Comparison of ENCODE assay signal across 8 cellular contexts in genomic region chr5:150656191-150657132, GRCh38. TPM values are rescaled to one million over a fixed set of nuclear protein-coding genes. Genes with fewer than 3 reads are reported as not detected.
DNase-seq lines count a peak whose midpoint lies in the region; ATAC-seq, FAIRE-seq and TF ChIP-seq lines count a peak whose summit lies in the region.

No MANE protein-coding gene starts in this region.

- no TSS peak for BruUV-seq in MCF 10A (replicated peaks; lab: Mats Ljungman, UMichigan)

- dilution Hi-C loops in keratinocyte (cut with MboI; ENCODE audit: extremely low pct_ligation_motif_present, low sequenced_read_pairs) = no loop called here

- H3K9me3 ChIP-seq in keratinocyte (ENCODE audit: control insufficient read depth, low read depth, low read length) = no peaks in the 10 kb centered on the region

- H3K4me1 Mint-ChIP-seq in MCF 10A (ENCODE audit: insufficient read depth, unreplicated experiment) = peaks cover 14% of the 10 kb centered on the region

- CTCF ChIA-PET in MCF 10A (lab: Yijun Ruan, JAX) = interaction anchor here (0.5 to 13.6 kb wide), 31 partner anchors 9 to 940 kb away, joined by 3 to 429 read pairs (median 4); partner anchors contain the start of genes RBM22, SMIM3 and SYNPO

- H2AFZ ChIP-seq in keratinocyte (ENCODE audit: control insufficient read depth, low read length) = peak overlapping the region; percentile 77

- H3K4me2 ChIP-seq in keratinocyte (ENCODE audit: control insufficient read depth, extremely low read depth, insufficient read depth, low read depth, low read length) = peak overlapping the region; percentile 76

- H3K9ac ChIP-seq in keratinocyte (ENCODE audit: control insufficient read depth, extremely low read depth, insufficient read depth, low read length) = peak overlapping the region; percentile 57

- no peaks in the 10 kb centered on the region for H3K9me1 ChIP-seq in keratinocyte (ENCODE audit: control insufficient read depth, extremely low read depth, insufficient read depth, low read length)

- TF ChIP-seq CTCF in GM12875 (IDR thresholded peaks at IDR 0.05; ENCODE audit: borderline replicate concordance, insufficient read depth, low read depth, low read length) = peak; percentile 79
- peak; percentile 99 for TF ChIP-seq CTCF in MCF 10A (IDR thresholded peaks at IDR 0.05; ENCODE audit: unreplicated experiment)
- TF ChIP-seq CTCF in keratinocyte (optimal IDR thresholded peaks at IDR 0.05 in 1 of 3, IDR thresholded peaks at IDR 0.05 in 1 of 3, conservative IDR thresholded peaks at IDR 0.05 in 1 of 3; ENCODE audit: extremely low read depth in 1 of 3, insufficient read depth in 2 of 3, low read length in 3 of 3) = peak in 2 of 3 experiments; percentile 71 to 76

- peak overlapping the region; percentile 71 for H3K4me3 Mint-ChIP-seq in MCF 10A (ENCODE audit: unreplicated experiment)

- no peak overlapping the region for H3K27ac Mint-ChIP-seq in MCF 10A (ENCODE audit: low read depth, unreplicated experiment)

- H3K4me1 ChIP-seq in keratinocyte (ENCODE audit: control insufficient read depth, extremely low read depth, insufficient read depth, low read length) = no peaks in the 10 kb centered on the region

- H3K36me3 ChIP-seq in keratinocyte (ENCODE audit: control insufficient read depth in 2 of 2, extremely low read depth in 1 of 2, insufficient read depth in 2 of 2, low read length in 2 of 2) = no peaks in the 10 kb centered on the region

- no peak overlapping the region for H3K27ac ChIP-seq in keratinocyte (ENCODE audit: control insufficient read depth, insufficient read depth, low read length)

- H3K27me3 Mint-ChIP-seq in MCF 10A (ENCODE audit: insufficient read depth, unreplicated experiment) = peaks cover 11% of the 10 kb centered on the region

- H3K36me3 Mint-ChIP-seq in MCF 10A (ENCODE audit: insufficient read depth, unreplicated experiment) = peaks cover 1% of the 10 kb centered on the region

- H4K20me1 ChIP-seq in keratinocyte (ENCODE audit: control insufficient read depth, extremely low read depth, insufficient read depth, low read length) = no peaks in the 10 kb centered on the region

- POLR2A ChIA-PET in MCF 10A (lab: Yijun Ruan, JAX) = interaction anchor here (0.6 to 3.5 kb wide), 7 partner anchors 14 to 117 kb away, joined by 3 to 20 read pairs (median 3); no protein-coding TSS in a partner anchor

- DNase-seq in NCI-H1417 (lab: John Stamatoyannopoulos, UW) (peak; percentile 76 to 78 (median 77)), UCSD-AML1 (lab: John Stamatoyannopoulos, UW; ENCODE audit: unreplicated experiment) (peak; percentile 74), MCF 10A (ENCODE audit: unreplicated experiment) (peak; percentile 58), keratinocyte (ENCODE audit: low read depth, low spot score) (no peak), dedifferentiated amniotic fluid mesenchymal stem cell (ENCODE audit: extremely low spot score) (no peak)
- peak; percentile 43 to 56 for DNase-seq in stimulated activated CD4-positive, alpha-beta T cell treated with anti-CD3 and anti-CD28 coated beads, Interleukin-1b, Interleukin-23, amount 100 ng/mL, for 1 hour (ENCODE audit: low read depth in 2 of 2)

- H3K9me3 Mint-ChIP-seq in MCF 10A (ENCODE audit: unreplicated experiment) = no peaks in the 10 kb centered on the region

- H3K4me3 ChIP-seq in GM12875 (ENCODE audit: low read depth, low read length) (peak overlapping the region; percentile 59), keratinocyte (ENCODE audit: control insufficient read depth in 2 of 3, extremely low read depth in 1 of 3, insufficient read depth in 2 of 3, low read depth in 1 of 3, low read length in 3 of 3) (peak overlapping the region; percentile 39 to 62 (median 58))

- peak; percentile 65 for ATAC-seq in HG02610 (IDR thresholded peaks at IDR 0.05; ENCODE audit: unreplicated experiment)

- intact Hi-C loops in MCF 10A (cut with micrococcal nuclease) = loop anchor here (1.0 kb wide), 3 partner anchors 95 to 198 kb away; no protein-coding TSS in a partner anchor

- H3K79me2 ChIP-seq in keratinocyte (ENCODE audit: control insufficient read depth, insufficient read depth, low read length) = no peaks in the 10 kb centered on the region

- FAIRE-seq in keratinocyte (lab: Jason Lieb, UNC) = no peak

- no peaks in the 10 kb centered on the region for H3K27me3 ChIP-seq in keratinocyte (ENCODE audit: control insufficient read depth, extremely low read depth, insufficient read depth, low read length)

RNA-seq across cellular contexts. Expression of gene MYOZ3, which starts 4.6 kb away (rescaled TPM):
- not detected in 2 replicates for total RNA-seq in MCF 10A (2022)
- polyA plus RNA-seq in keratinocyte = 0.03 to 0.05 TPM in 2 of 3 replicates, not detected in the other
- not detected for polyA plus RNA-seq in keratinocyte (2011; ENCODE audit: low read depth)
- 0.02 TPM in 1 of 2 replicates, not detected in the other for polyA plus RNA-seq in keratinocyte (2011; cell fraction: cytosol; rRNA removed)
- 0.06 and 0.21 TPM in 2 replicates for polyA plus RNA-seq in keratinocyte (2011; cell fraction: nucleus; rRNA removed)
- 0.03 and 0.17 TPM in 2 replicates for polyA plus RNA-seq in keratinocyte (2012; ENCODE audit: low replicate concordance)
- 0.26 TPM in 1 of 3 replicates, not detected in the others for polyA minus RNA-seq in keratinocyte
- not detected for polyA minus RNA-seq in keratinocyte (2011; cell fraction: cytosol; rRNA and poly(A)+ RNA removed)
- not detected in 2 replicates for polyA minus RNA-seq in keratinocyte (2011; cell fraction: nucleus; rRNA and poly(A)+ RNA removed)

RNA-seq across cellular contexts. Expression of gene SYNPO, which starts 16.0 kb away (rescaled TPM):
- total RNA-seq in MCF 10A (2022) = 6.3 and 7.1 TPM in 2 replicates
- 6.0 to 11.2 TPM (median 10.7 TPM) in 3 replicates for polyA plus RNA-seq in keratinocyte
- polyA plus RNA-seq in keratinocyte (2011; ENCODE audit: low read depth) = 1.3 TPM
- 25.4 and 30.0 TPM in 2 replicates for polyA plus RNA-seq in keratinocyte (2011; cell fraction: cytosol; rRNA removed)
- 33.8 and 34.5 TPM in 2 replicates for polyA plus RNA-seq in keratinocyte (2011; cell fraction: nucleus; rRNA removed)
- 6.1 and 27.4 TPM in 2 replicates for polyA plus RNA-seq in keratinocyte (2012; ENCODE audit: low replicate concordance)
- polyA minus RNA-seq in keratinocyte = 9.0 to 78.1 TPM (median 23.8 TPM) in 3 replicates
- polyA minus RNA-seq in keratinocyte (2011; cell fraction: cytosol; rRNA and poly(A)+ RNA removed) = 23.2 TPM
- polyA minus RNA-seq in keratinocyte (2011; cell fraction: nucleus; rRNA and poly(A)+ RNA removed) = 11.4 and 16.4 TPM in 2 replicates

RNA-seq across cellular contexts. Expression of gene RBM22, which starts 44.4 kb away (rescaled TPM):
- 66.0 and 66.9 TPM in 2 replicates for total RNA-seq in MCF 10A (2022)
- 26.2 to 52.4 TPM (median 34.7 TPM) in 3 replicates for polyA plus RNA-seq in keratinocyte
- polyA plus RNA-seq in keratinocyte (2011; ENCODE audit: low read depth) = 14.5 TPM
- 25.8 and 36.0 TPM in 2 replicates for polyA plus RNA-seq in keratinocyte (2011; cell fraction: cytosol; rRNA removed)
- 45.2 and 60.3 TPM in 2 replicates for polyA plus RNA-seq in keratinocyte (2011; cell fraction: nucleus; rRNA removed)
- polyA plus RNA-seq in keratinocyte (2012; ENCODE audit: low replicate concordance) = 30.2 and 31.3 TPM in 2 replicates
- 15.3 to 29.9 TPM (median 20.9 TPM) in 3 replicates for polyA minus RNA-seq in keratinocyte
- 17.8 TPM for polyA minus RNA-seq in keratinocyte (2011; cell fraction: cytosol; rRNA and poly(A)+ RNA removed)
- 15.5 and 23.2 TPM in 2 replicates for polyA minus RNA-seq in keratinocyte (2011; cell fraction: nucleus; rRNA and poly(A)+ RNA removed)

Comparison
In these comparisons a context has a peak if more than half of its experiments do, and no peak if none do; other contexts are left out.
1. DNase-seq: peak in NCI-H1417 (3 of 3), UCSD-AML1 (single experiment), MCF 10A (single experiment) and stimulated activated CD4-positive, alpha-beta T cell treated with anti-CD3 and anti-CD28 coated beads, Interleukin-1b, Interleukin-23, amount 100 ng/mL, for 1 hour (2 of 2); none in keratinocyte (single experiment) and dedifferentiated amniotic fluid mesenchymal stem cell (single experiment).
2. Peak in every context shown above with its lines, with median percentiles within 50 percentile points of each other: CTCF ChIP-seq.